ENCODE assay signal across 24 cellular contexts in genomic region chr3:194318511-194319161, GRCh38. TPM values are rescaled to one million over a fixed set of nuclear protein-coding genes. Genes with fewer than 3 reads are reported as not detected.
DNase-seq lines count a peak whose midpoint lies in the region; ATAC-seq and TF ChIP-seq lines count a peak whose summit lies in the region.
"Had no signal": no experiment of that assay in that cellular context is flagged by ENCODE, and none has a peak within 500 bp of the region (broad histone marks: within the 10 kb centered on the region; RNA-seq: fewer than 3 reads in every experiment).

No MANE protein-coding gene starts in this region.

- H3K27ac ChIP-seq in HCT116 (ENCODE audit: low read depth, low read length) (no peak overlapping the region), endodermal cell (ENCODE audit: low read depth, low read length) (no peak overlapping the region), neuronal stem cell (replicated peaks; ENCODE audit: low read length) (no peak overlapping the region)
- H3K27ac ChIP-seq in effector memory CD4-positive, alpha-beta T cell (ENCODE audit: insufficient read depth, low read length, poor library complexity, severe bottlenecking), result no peak overlapping the region
- H3K27ac ChIP-seq: Peyer's patch had no signal

- POLR2A ChIA-PET in HCT116 (lab: Charles Lee), result no interaction called here

- TF ChIP-seq POLR2A in HCT116 (IDR thresholded peaks at IDR 0.05; ENCODE audit: borderline replicate concordance, extremely low read depth, insufficient read depth, insufficient read length), result no peak

- RAD21 ChIA-PET in HCT116 (lab: Charles Lee; ENCODE audit: low non-redundant PET in 1 of 2, low total read pairs in 2 of 2, uncharacterized antibody in 2 of 2, unreplicated experiment in 2 of 2), result no interaction called here

- CTCF ChIA-PET in HCT116 (lab: Charles Lee), result no interaction called here

- H3K14ac ChIP-seq in neuronal stem cell (ENCODE audit: low read length), result no peak overlapping the region

- no peak overlapping the region for H3K4me3 Mint-ChIP-seq in endodermal cell
- H3K4me3 Mint-ChIP-seq: CD4-positive, alpha-beta T cell had no signal

- H3K4me2 ChIP-seq in HCT116 (ENCODE audit: low read length), result peak overlapping the region; percentile 15; the same call in 1 of the 2 replicates
- no peak overlapping the region for H3K4me2 ChIP-seq in neuronal stem cell (ENCODE audit: insufficient read depth, low read length, poor library complexity, severe bottlenecking)

- H3K36me3 ChIP-seq in HCT116 (ENCODE audit: control insufficient read depth in 1 of 2, insufficient read depth in 2 of 2, low read length in 2 of 2) (no peaks in the 10 kb centered on the region), NT2/D1 (ENCODE audit: insufficient read depth, insufficient read length, low read length) (no peaks in the 10 kb centered on the region), endodermal cell (ENCODE audit: control insufficient read depth, insufficient read depth, low read length) (no peaks in the 10 kb centered on the region), neuronal stem cell (replicated peaks in 1 of 2; ENCODE audit: control insufficient read depth in 2 of 2, insufficient read depth in 2 of 2, low read length in 2 of 2) (no peaks in the 10 kb centered on the region)
- H3K36me3 ChIP-seq in effector memory CD4-positive, alpha-beta T cell (ENCODE audit: control insufficient read depth, insufficient read depth, low read length), result no peaks in the 10 kb centered on the region
- H3K36me3 ChIP-seq: BE2C, Peyer's patch had no signal

- H4K8ac ChIP-seq in neuronal stem cell (ENCODE audit: low read depth, low read length), result no peak overlapping the region

- H3K36me3 Mint-ChIP-seq in endodermal cell (ENCODE audit: low read depth), result peaks cover 10% of the 10 kb centered on the region

- H2BK120ac ChIP-seq in neuronal stem cell (ENCODE audit: low read depth, low read length), result no peak overlapping the region

- TF ChIP-seq CTCF in HCT116 (IDR thresholded peaks at IDR 0.05 in 2 of 3, conservative IDR thresholded peaks at IDR 0.05 in 1 of 3; ENCODE audit: borderline replicate concordance in 1 of 3, insufficient read depth in 1 of 3, low read depth in 2 of 3, low read length in 2 of 3), result no peak
- TF ChIP-seq CTCF in endodermal cell (conservative IDR thresholded peaks at IDR 0.05), result no peak

- H4K20me1 ChIP-seq in HCT116 (ENCODE audit: insufficient read depth), result no peaks in the 10 kb centered on the region

- H3K4me3 ChIP-seq in HCT116 (replicated peaks in 1 of 2; ENCODE audit: low read depth in 1 of 2, low read length in 2 of 2) (no peak overlapping the region), NT2/D1 (ENCODE audit: insufficient read length, low read depth) (no peak overlapping the region), endodermal cell (ENCODE audit: low read length) (no peak overlapping the region), neuronal stem cell (ENCODE audit: low read length in 2 of 2) (no peak overlapping the region)
- H3K4me3 ChIP-seq in effector memory CD4-positive, alpha-beta T cell (ENCODE audit: insufficient read depth, low read depth, low read length, poor library complexity, severe bottlenecking), result no peak overlapping the region
- H3K4me3 ChIP-seq: Peyer's patch had no signal

- no peak overlapping the region for H3K18ac ChIP-seq in neuronal stem cell (ENCODE audit: low read length)

- no peaks in the 10 kb centered on the region for H3K9me2 ChIP-seq in HCT116 (ENCODE audit: insufficient read depth)

- TF ChIP-seq RAD21 in HCT116 (IDR thresholded peaks at IDR 0.05; ENCODE audit: low read depth), result no peak

- intact Hi-C loops in HCT116 (cut with micrococcal nuclease), result loop anchor here (5.0 kb wide), 4 partner anchors 231 to 726 kb away; partner anchors contain the start of gene OPA1

- H2BK5ac ChIP-seq in neuronal stem cell (ENCODE audit: low read length), result no peak overlapping the region

- ATAC-seq in HCT116, result no peak
- ATAC-seq: Right ventricle myocardium inferior had no signal

- H3K23ac ChIP-seq in neuronal stem cell (ENCODE audit: low read depth, low read length, poor library complexity), result no peak overlapping the region

- no peak for DNase-seq in HCT116 (ENCODE audit: low read depth, low spot score)
- peak; percentile 50 for DNase-seq in NT2/D1 (ENCODE audit: low read depth, low spot score)
- DNase-seq in endodermal cell, result peak; percentile 24
- no peak for DNase-seq in neuronal stem cell (ENCODE audit: low spot score)
- no peak for DNase-seq in DMS114 treated with DMSO at 0.1 percent for 48 hours (lab: John Stamatoyannopoulos, UW; ENCODE audit: unreplicated experiment)
- no peak for DNase-seq in effector memory CD4-positive, alpha-beta T cell
- no peak for DNase-seq in NCI-H226
- DNase-seq: BE2C; CD4-positive, alpha-beta T cell; COR-L47; DND-41; NCI-H1092 treated with DMSO at 0.1 percent for 48 hours; NCI-H1436 treated with DMSO at 0.1 percent for 48 hours; NCI-H1930; NCI-H2227 treated with DMSO at 0.1 percent for 48 hours; NCI-H524; NCI-H774; NK-92 treated with Interleukin-12 subunit alpha and Interleukin-12 subunit beta, amount 100 ng/mL, for 24 hours; Peyer's patch had no signal

- H2AFZ ChIP-seq in HCT116 (ENCODE audit: low read depth, low read length, poor library complexity, severe bottlenecking) (no peak overlapping the region), neuronal stem cell (ENCODE audit: low read length) (no peak overlapping the region)

- no TSS peak for BruUV-seq in HCT116 (replicated peaks; lab: Mats Ljungman, UMichigan)

- peaks cover 18% of the 10 kb centered on the region; the same call in 1 of the 2 replicates for H3K79me2 ChIP-seq in HCT116 (ENCODE audit: insufficient read depth, low read length)

- peaks cover 46% of the 10 kb centered on the region for H3K9me3 Mint-ChIP-seq in endodermal cell

- no peak overlapping the region for H2BK15ac ChIP-seq in neuronal stem cell (ENCODE audit: low read length)

- no peak overlapping the region for H2BK12ac ChIP-seq in neuronal stem cell (ENCODE audit: low read length)

- H3K79me1 ChIP-seq in neuronal stem cell (ENCODE audit: low read depth, low read length), result no peaks in the 10 kb centered on the region

- no peak overlapping the region for H3K9ac ChIP-seq in HCT116 (ENCODE audit: low read length)
- H3K9ac ChIP-seq in NT2/D1 (ENCODE audit: insufficient read length, low read depth), result no peak overlapping the region
- H3K9ac ChIP-seq in endodermal cell (ENCODE audit: extremely low read depth, low read length, poor library complexity, severe bottlenecking), result no peak overlapping the region
- H3K9ac ChIP-seq in neuronal stem cell (ENCODE audit: low read depth, low read length, poor library complexity), result no peak overlapping the region

- no peak overlapping the region for H3K4ac ChIP-seq in neuronal stem cell (ENCODE audit: low read length)

- H2AK5ac ChIP-seq in neuronal stem cell (ENCODE audit: low read depth, low read length), result peak overlapping the region; percentile 48

- no peak overlapping the region for H4K91ac ChIP-seq in neuronal stem cell (ENCODE audit: low read depth, low read length, poor library complexity)

- H3K27me3 Mint-ChIP-seq in endodermal cell (ENCODE audit: insufficient read depth), result peaks cover 27% of the 10 kb centered on the region

- 85 to 86% methylated on average over 3 of the region's 3 CpGs for WGBS in endodermal cell (ENCODE audit: insufficient coverage in 1 of 2, insufficient read length in 1 of 2), 2 experiments
- WGBS in neuronal stem cell (ENCODE audit: extremely low coverage in 2 of 2, insufficient read length in 2 of 2, insufficient replicate concordance in 1 of 2), 2 donors, result no CpG with 5 or more reads among the region's 3 CpGs

- H3K27me3 ChIP-seq in HCT116 (ENCODE audit: insufficient read depth, low read length) (no peaks in the 10 kb centered on the region), NT2/D1 (ENCODE audit: insufficient read depth, insufficient read length) (no peaks in the 10 kb centered on the region), endodermal cell (ENCODE audit: control insufficient read depth, insufficient read depth, low read length, poor library complexity, severe bottlenecking) (peaks cover 19% of the 10 kb centered on the region), neuronal stem cell (ENCODE audit: control insufficient read depth in 3 of 3, insufficient read depth in 3 of 3, low read depth in 1 of 3, low read length in 3 of 3) (peaks cover 0 to 17% (median 7%) of the 10 kb centered on the region in 3 experiments)
- no peaks in the 10 kb centered on the region for H3K27me3 ChIP-seq in effector memory CD4-positive, alpha-beta T cell (replicated peaks; ENCODE audit: control insufficient read depth, insufficient read depth, low read length, poor library complexity, severe bottlenecking)
- H3K27me3 ChIP-seq: BE2C, Peyer's patch had no signal

- H3K4me1 ChIP-seq in HCT116 (ENCODE audit: control insufficient read depth in 1 of 2, insufficient read depth in 2 of 2, low read length in 2 of 2) (peaks cover 40 to 83% of the 10 kb centered on the region in 2 experiments), NT2/D1 (ENCODE audit: insufficient read depth, insufficient read length) (peaks cover 8% of the 10 kb centered on the region), endodermal cell (ENCODE audit: control insufficient read depth, insufficient read depth, low read length) (no peaks in the 10 kb centered on the region), neuronal stem cell (ENCODE audit: control insufficient read depth in 2 of 2, insufficient read depth in 1 of 2, low read depth in 1 of 2, low read length in 2 of 2) (peaks cover 6 to 14% of the 10 kb centered on the region in 2 donors)
- peaks cover 6% of the 10 kb centered on the region for H3K4me1 ChIP-seq in effector memory CD4-positive, alpha-beta T cell (ENCODE audit: control insufficient read depth, insufficient read depth, low read length, poor library complexity, severe bottlenecking)

- H3K27ac Mint-ChIP-seq in endodermal cell, result no peak overlapping the region
- H3K27ac Mint-ChIP-seq: CD4-positive, alpha-beta T cell had no signal

- H3K4me1 Mint-ChIP-seq in endodermal cell, result peaks cover 23% of the 10 kb centered on the region

- H3K9me3 ChIP-seq in HCT116 (ENCODE audit: control insufficient read depth in 1 of 2, insufficient read depth in 1 of 2, low read depth in 1 of 2, low read length in 2 of 2) (no peaks in the 10 kb centered on the region), NT2/D1 (ENCODE audit: insufficient read depth, low read length) (peaks cover 64% of the 10 kb centered on the region), endodermal cell (ENCODE audit: control insufficient read depth, low read length) (peaks cover 27% of the 10 kb centered on the region), neuronal stem cell (replicated peaks in 1 of 2; ENCODE audit: control insufficient read depth in 2 of 2, insufficient read depth in 1 of 2, low read depth in 1 of 2, low read length in 2 of 2) (peaks cover 5 to 29% of the 10 kb centered on the region in 2 donors)
- H3K9me3 ChIP-seq in effector memory CD4-positive, alpha-beta T cell (ENCODE audit: control insufficient read depth, low read length), result peaks cover 3% of the 10 kb centered on the region
- H3K9me3 ChIP-seq: BE2C had no signal

RNA-seq across cellular contexts. Expression of gene CPN2, which starts 32.5 kb away (rescaled TPM):
- total RNA-seq in HCT116 (2021; ENCODE audit: unreplicated experiment) (not detected), endodermal cell (under 1 TPM in 1 of 2 donors, not detected in 1; 0.22 TPM)
- polyA plus RNA-seq in HCT116 (2012), result 0.03 TPM in 1 of 2 replicates, not detected in the other
- polyA plus RNA-seq in endodermal cell (2013, experiment 1 of 2), result 0.11 TPM
- polyA plus RNA-seq in endodermal cell (2013, experiment 2 of 2), result not detected
- polyA plus RNA-seq in neuronal stem cell (2013, experiment 1 of 2), result not detected
- not detected for polyA plus RNA-seq in neuronal stem cell (2013, experiment 2 of 2)
- total RNA-seq: A673; CD4-positive, alpha-beta T cell; H1; Peyer's patch; SK-MEL-5; T-helper 1 cell treated with Interleukin-12 subunit alpha and Interleukin-12 subunit beta and Interleukin-4 antibody, amounts not matched to agents 30 ng/mL and 1 ng/mL, for 36 hours had no signal

RNA-seq across cellular contexts. Expression of gene LRRC15, which starts 50.9 kb away (rescaled TPM):
- total RNA-seq in HCT116 (2021; ENCODE audit: unreplicated experiment), result not detected
- 0.02 and 0.03 TPM in 2 replicates for polyA plus RNA-seq in HCT116 (2012)
- total RNA-seq in endodermal cell, result under 1 TPM in 1 of 2 donors, not detected in 1; 0.11 TPM
- 0.07 TPM for polyA plus RNA-seq in endodermal cell (2013, experiment 1 of 2)
- polyA plus RNA-seq in endodermal cell (2013, experiment 2 of 2), result 0.25 TPM
- 0.01 TPM for polyA plus RNA-seq in neuronal stem cell (2013, experiment 1 of 2)
- 0.01 TPM for polyA plus RNA-seq in neuronal stem cell (2013, experiment 2 of 2)
- total RNA-seq: A673; CD4-positive, alpha-beta T cell; SK-MEL-5; T-helper 1 cell treated with Interleukin-12 subunit alpha and Interleukin-12 subunit beta and Interleukin-4 antibody, amounts not matched to agents 30 ng/mL and 1 ng/mL, for 36 hours had no signal

Comparison
In these comparisons a context has a peak if more than half of its experiments do, and no peak if none do; other contexts are left out.
1. DNase-seq: peak in NT2/D1 (single experiment) and endodermal cell (single experiment); none in HCT116 (single experiment), neuronal stem cell (single experiment), DMS114 treated with DMSO at 0.1 percent for 48 hours (single experiment), effector memory CD4-positive, alpha-beta T cell (0 of 3) and NCI-H226 (single experiment).